8 cellular contexts compared by ENCODE assay signal in the genomic region with DNA sequence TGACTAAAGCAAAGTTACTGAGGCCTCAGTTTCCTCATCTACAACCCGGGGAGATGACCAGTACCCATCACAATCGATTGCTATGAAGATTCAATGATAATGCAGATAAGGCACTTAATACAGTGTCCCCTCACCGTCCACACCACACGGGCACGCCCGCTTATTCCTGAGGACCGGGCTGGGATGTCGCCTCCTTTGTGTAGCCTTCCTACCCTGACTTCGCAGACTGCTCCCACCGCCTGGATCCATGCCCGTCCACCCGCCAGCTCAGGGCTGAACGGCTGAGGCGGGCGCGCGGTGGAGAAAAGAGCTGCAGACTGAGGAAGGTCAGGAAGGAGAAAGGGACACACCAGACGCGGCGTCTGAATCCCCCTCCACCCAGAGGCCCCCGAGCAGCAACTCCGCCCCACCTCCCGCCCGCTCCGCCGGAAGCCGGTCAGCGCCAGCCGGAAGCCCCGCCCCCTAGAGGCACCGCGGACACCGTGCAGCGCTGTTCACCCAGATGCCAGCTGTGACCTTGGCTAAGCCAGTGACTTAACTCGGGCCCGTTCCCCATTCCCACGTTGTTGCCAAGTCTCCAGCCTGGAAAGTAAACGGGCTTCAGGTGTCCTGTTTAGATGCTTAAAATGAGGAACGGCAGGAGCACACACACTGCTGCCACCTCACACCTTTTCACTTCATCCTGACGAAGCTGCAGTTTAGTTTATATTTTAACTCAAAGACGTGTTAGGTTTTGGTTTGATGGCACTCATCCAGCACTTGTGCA.
DNase-seq lines count a peak whose midpoint lies in the region; ATAC-seq and TF ChIP-seq lines count a peak whose summit lies in the region.

A gene (minus strand): TSS at position 403 of the 766 bp plus-strand sequence.

- H3K4me1 ChIP-seq in left ventricle myocardium inferior, result peaks cover 66% of the 10 kb centered on the region
- peaks cover 34 to 37% (median 35%) of the 10 kb centered on the region in 4 donors for H3K4me1 ChIP-seq in upper lobe of left lung

- H3K27me3 Mint-ChIP-seq in T-cell, result no peaks in the 10 kb centered on the region

- H3K9me3 ChIP-seq in left ventricle myocardium inferior (replicated peaks) (no peaks in the 10 kb centered on the region), upper lobe of left lung (no peaks in the 10 kb centered on the region)

- intact Hi-C loops in left ventricle myocardium inferior (cut with micrococcal nuclease), result no loop called here
- intact Hi-C loops in posterior vena cava (cut with DNase I), result no loop called here

- H3K27ac ChIP-seq in left ventricle myocardium inferior (replicated peaks) (peak within 1 kb of the TSS; percentile 98), upper lobe of left lung (peak within 1 kb of the TSS; percentile 81 to 93 (median 88))

- H3K9me3 Mint-ChIP-seq in T-cell, result no peaks in the 10 kb centered on the region

- H3K4me3 ChIP-seq in left ventricle myocardium inferior (peak within 1 kb of the TSS; percentile 92), upper lobe of left lung (peak within 1 kb of the TSS; percentile 23 to 88 (median 82))

- ATAC-seq in T-cell (replicated peaks in 1 of 4) (peak; percentile 98 to 100 (median 100)), upper lobe of left lung (ENCODE audit: low FRiP score in 2 of 2) (peak; percentile 98 to 99)

- peaks cover 37% of the 10 kb centered on the region for H3K36me3 Mint-ChIP-seq in T-cell

- CTCF ChIA-PET in HEK293T (lab: Yijun Ruan, JAX), result interaction anchor here (1.1 kb wide), 1 partner anchor 81 kb away, joined by 3 read pairs; a partner anchor contains a TSS
- CTCF ChIA-PET in T-cell (lab: Charles Lee), result interaction anchor here (0.5 to 2.1 kb wide), 14 partner anchors 10 to 1938 kb away, joined by 3 to 12 read pairs (median 3); a partner anchor contains a TSS

- peak within 1 kb of the TSS; percentile 83 to 89 (median 88) for H3K4me3 Mint-ChIP-seq in T-cell

- POLR2A ChIA-PET in HEK293T (lab: Yijun Ruan, JAX), result interaction anchor here (0.5 to 2.4 kb wide), 13 partner anchors 9 to 189 kb away, joined by 3 to 9 read pairs (median 4); a partner anchor contains a TSS
- POLR2A ChIA-PET in T-cell (lab: Charles Lee), result interaction anchor here (0.6 to 1.0 kb wide), 3 partner anchors 13 to 155 kb away, joined by 3 to 5 read pairs (median 4); no protein-coding TSS in a partner anchor

- peak in 2 of 4 donors; percentile 47 to 80 for TF ChIP-seq POLR2A in upper lobe of left lung (IDR thresholded peaks at IDR 0.05)

- H3K4me1 Mint-ChIP-seq in T-cell, result peaks cover 50 to 59% (median 57%) of the 10 kb centered on the region in 3 donors

- TF ChIP-seq CTCF in left ventricle myocardium inferior (IDR thresholded peaks at IDR 0.05; ENCODE audit: borderline replicate concordance) (peak; percentile 75), upper lobe of left lung (IDR thresholded peaks at IDR 0.05) (peak in 5 of 6 experiments; percentile 58 to 83 (median 70))

- no peak for TF ChIP-seq EP300 in upper lobe of left lung (IDR thresholded peaks at IDR 0.05)

- 1% methylated on average over 29 to 40 of the region's 41 CpGs for WGBS in upper lobe of left lung, 2 donors

- H3K36me3 ChIP-seq in left ventricle myocardium inferior (peaks cover 50% of the 10 kb centered on the region), upper lobe of left lung (peaks cover 27 to 48% (median 46%) of the 10 kb centered on the region in 4 donors)

- DNase-seq in GDM1 (lab: John Stamatoyannopoulos, UW) (peak; percentile 84), HEK293T (ENCODE audit: extremely low spot score) (peak; percentile 90), NCI-H1105 treated with DMSO at 0.1 percent for 48 hours (lab: John Stamatoyannopoulos, UW) (peak; percentile 94), T-cell (peak; percentile 74 to 92 (median 87)), amniotic epithelial cell (ENCODE audit: low read depth) (peak; percentile 77), left ventricle myocardium inferior (peak; percentile 92), posterior vena cava (ENCODE audit: low spot score) (peak; percentile 97), upper lobe of left lung (peak; percentile 89 to 97)

- H3K27ac Mint-ChIP-seq in T-cell, result peak within 1 kb of the TSS; percentile 85 to 86

- H3K27me3 ChIP-seq in left ventricle myocardium inferior (ENCODE audit: low read depth) (no peaks in the 10 kb centered on the region), upper lobe of left lung (no peaks in the 10 kb centered on the region)

TF ChIP-seq in HEK293T, 16 proteins besides CTCF, POLR2A, EP300 and RAD21:
- TF ChIP-seq ELF4 (IDR thresholded peaks at IDR 0.05) (peak; percentile 32; the same call in 1 of the 2 replicates), LEF1 (IDR thresholded peaks at IDR 0.05; ENCODE audit: borderline replicate concordance) (no peak), L3MBTL2 (conservative IDR thresholded peaks at IDR 0.05) (peak; percentile 32)

Comparison
In these comparisons a context has a peak if more than half of its experiments do, and no peak if none do; other contexts are left out.
1. Peak in every context shown above with its lines: DNase-seq, ATAC-seq, H3K4me3 ChIP-seq and H3K27ac ChIP-seq.